Comparison of ENCODE assay signal across 8 cellular contexts in genomic region chr9:125241000-125241862, GRCh38. TPM values are rescaled to one million over a fixed set of nuclear protein-coding genes. Genes with fewer than 3 reads are reported as not detected.
DNase-seq lines count a peak whose midpoint lies in the region; ATAC-seq and TF ChIP-seq lines count a peak whose summit lies in the region.

Gene HSPA5, minus strand, starts transcription at chr9:125241343. Its CDS starts 217 bp downstream, at chr9:125241126.

- H3K36me3 ChIP-seq in lower lobe of right lung: peaks cover 37% of the 10 kb centered on the region

- intact Hi-C loops in lower lobe of right lung (cut with DNase I): no loop called here

- peak within 1 kb of the TSS; percentile 92 for H3K4me3 ChIP-seq in lower lobe of right lung

- H3K4me1 ChIP-seq in lower lobe of right lung: peaks cover 45% of the 10 kb centered on the region

- H3K27ac ChIP-seq in lower lobe of right lung: peak within 1 kb of the TSS; percentile 97

- no peaks in the 10 kb centered on the region for H3K9me3 ChIP-seq in lower lobe of right lung

- ATAC-seq in GM19467 (IDR thresholded peaks at IDR 0.05; ENCODE audit: unreplicated experiment): peak; percentile 82
- ATAC-seq in lower lobe of right lung: peak; percentile 98 to 99

- H3K27me3 ChIP-seq in lower lobe of right lung (ENCODE audit: low read depth): no peaks in the 10 kb centered on the region

- peak; percentile 24 for TF ChIP-seq CTCF in lower lobe of right lung (IDR thresholded peaks at IDR 0.05)

- DNase-seq in CMK (ENCODE audit: low read depth) (peak; percentile 98), HS-27A (ENCODE audit: low read depth) (peak; percentile 95), NK-92 (lab: John Stamatoyannopoulos, UW; ENCODE audit: unreplicated experiment) (peak; percentile 95), lower lobe of right lung (peak; percentile 100)
- peak; percentile 98 to 99 for DNase-seq in activated CD8-positive, alpha-beta memory T cell treated with anti-CD3 and anti-CD28 coated beads for 1 hour (ENCODE audit: extremely low read depth in 1 of 2, low read depth in 1 of 2)
- DNase-seq in effector CD4-positive, alpha-beta T cell: peak; percentile 100
- DNase-seq in stimulated activated CD4-positive, alpha-beta T cell treated with anti-CD3 and anti-CD28 coated beads, TNF-alpha, amount 100 ng/mL, for 24 hours (ENCODE audit: low read depth in 3 of 3): peak; percentile 99 to 100 (median 100)

RNA-seq across cellular contexts. Expression of gene HSPA5, which starts in this region (rescaled TPM):
- 201 TPM for total RNA-seq in lower lobe of right lung

Comparison
In these comparisons a context has a peak if more than half of its experiments do, and no peak if none do; other contexts are left out.
1. Peak in every context shown above with its lines: DNase-seq, ATAC-seq, H3K4me3 ChIP-seq and H3K27ac ChIP-seq.